8 cellular contexts compared by ENCODE assay signal in genomic region chr5:1800470-1801060, GRCh38. TPM values are rescaled to one million over a fixed set of nuclear protein-coding genes. Genes with fewer than 3 reads are reported as not detected.
DNase-seq lines count a peak whose midpoint lies in the region; ATAC-seq and TF ChIP-seq lines count a peak whose summit lies in the region.

No MANE protein-coding gene starts in this region.

- peaks cover 70% of the 10 kb centered on the region for H3K79me2 ChIP-seq in OCI-LY7 (ENCODE audit: insufficient read depth, low read depth, low read length)

- DNase-seq in OCI-LY7 (ENCODE audit: low spot score) (no peak), brain microvascular endothelial cell (no peak), kidney tubule cell (ENCODE audit: low spot score) (peak; percentile 25), stomach (no peak), NCI-H1694 treated with DMSO at 0.1 percent for 48 hours (lab: John Stamatoyannopoulos, UW) (no peak), NCI-H1048 (lab: John Stamatoyannopoulos, UW) (no peak)

- peak overlapping the region; percentile 84 for H3K9ac ChIP-seq in ES-I3 (ENCODE audit: low read depth, low read length)

- peaks cover 29% of the 10 kb centered on the region for H3K36me3 ChIP-seq in ES-I3 (ENCODE audit: insufficient read depth, low read length)
- peaks cover 64% of the 10 kb centered on the region for H3K36me3 ChIP-seq in OCI-LY7 (ENCODE audit: insufficient read depth, low read length)
- peaks cover 48% of the 10 kb centered on the region for H3K36me3 ChIP-seq in brain microvascular endothelial cell (replicated peaks)
- peaks cover 40 to 58% (median 58%) of the 10 kb centered on the region in 4 donors for H3K36me3 ChIP-seq in stomach

- H4K20me1 ChIP-seq in OCI-LY7 (ENCODE audit: insufficient read depth, low read length): peaks cover 5% of the 10 kb centered on the region; the same call in 1 of the 2 replicates

- TF ChIP-seq EP300 in stomach (IDR thresholded peaks at IDR 0.05): no peak

- BruUV-seq in OCI-LY7 (replicated peaks; lab: Mats Ljungman, UMichigan): no TSS peak

- H3K27me3 ChIP-seq in brain microvascular endothelial cell (replicated peaks): no peaks in the 10 kb centered on the region
- no peaks in the 10 kb centered on the region for H3K27me3 ChIP-seq in stomach

- no peak for TF ChIP-seq POLR2A in stomach (IDR thresholded peaks at IDR 0.05)

- ATAC-seq in HG02798 (IDR thresholded peaks at IDR 0.05; ENCODE audit: poor library complexity, unreplicated experiment): peak; percentile 1

- H3K9me3 ChIP-seq in ES-I3 (ENCODE audit: control insufficient read depth, insufficient read depth, low read length): no peaks in the 10 kb centered on the region
- no peaks in the 10 kb centered on the region for H3K9me3 ChIP-seq in OCI-LY7 (ENCODE audit: low read length)
- H3K9me3 ChIP-seq in stomach: no peaks in the 10 kb centered on the region

- peak overlapping the region; percentile 96 for H3K4me2 ChIP-seq in OCI-LY7 (ENCODE audit: low read length)

- POLR2A ChIA-PET in OCI-LY7 (lab: Charles Lee): interaction anchor here (0.5 to 1.6 kb wide), 5 partner anchors 8 to 83 kb away, joined by 3 to 7 read pairs (median 3); no protein-coding TSS in a partner anchor

- WGBS in stomach, 5 donors: 3 to 7% (median 5%) methylated on average over 20 of the region's 20 CpGs

- H3K4me1 ChIP-seq in ES-I3 (ENCODE audit: insufficient read depth, low read length) (no peaks in the 10 kb centered on the region), OCI-LY7 (ENCODE audit: insufficient read depth, low read length, poor library complexity, severe bottlenecking) (peaks cover 23% of the 10 kb centered on the region), stomach (peaks cover 18 to 69% (median 52%) of the 10 kb centered on the region in 4 donors)

- in situ Hi-C loops in brain microvascular endothelial cell (cut with HindIII; ENCODE audit: low pct_ligation_motif_present, low sequenced_read_pairs): no loop called here

- peak overlapping the region; percentile 33; the same call in 1 of the 2 replicates for H2AFZ ChIP-seq in OCI-LY7 (ENCODE audit: low read length)

- H3K9me2 ChIP-seq in OCI-LY7 (ENCODE audit: insufficient read depth, low read length): no peaks in the 10 kb centered on the region

- CTCF ChIA-PET in OCI-LY7 (lab: Charles Lee; ENCODE audit: unreplicated experiment): no interaction called here

- TF ChIP-seq CTCF in OCI-LY7 (conservative IDR thresholded peaks at IDR 0.05; ENCODE audit: low read length) (no peak), brain microvascular endothelial cell (IDR thresholded peaks at IDR 0.05; ENCODE audit: low read depth, low read length, missing control alignments) (no peak), stomach (IDR thresholded peaks at IDR 0.05) (no peak)

- intact Hi-C loops in OCI-LY7 (cut with micrococcal nuclease; ENCODE audit: unreplicated experiment): no loop called here
- intact Hi-C loops in stomach (cut with DNase I; ENCODE audit: low total_unique reads): no loop called here

- H3K4me3 ChIP-seq in OCI-LY7 (ENCODE audit: low read depth, low read length, poor library complexity, severe bottlenecking) (peak overlapping the region; percentile 87), brain microvascular endothelial cell (ENCODE audit: low read depth, low read length) (peak overlapping the region; percentile 93), stomach (peak overlapping the region; percentile 72 to 99 (median 88))

- H3K27ac ChIP-seq in OCI-LY7 (ENCODE audit: low read depth, low read length, poor library complexity, severe bottlenecking): peak overlapping the region; percentile 79
- H3K27ac ChIP-seq in brain microvascular endothelial cell: peak overlapping the region; percentile 98
- peak overlapping the region; percentile 84 to 93 (median 89) for H3K27ac ChIP-seq in stomach

RNA-seq across cellular contexts. Expression of gene NDUFS6, which starts 0.6 kb away (rescaled TPM):
- 41.5 and 52.7 TPM in 2 replicates for total RNA-seq in OCI-LY7 (2014; rRNA removed; shearing (Covaris generic))
- 52.2 and 58.7 TPM in 2 replicates for total RNA-seq in OCI-LY7 (2022)
- total RNA-seq in stomach: 10 to 100 TPM in 4 of 5 donors, not detected in 1; 12.8 to 86.0 (median 39.7) TPM
- 10 to 100 TPM; 92.6 to 95.0 (median 93.3) TPM for polyA plus RNA-seq in stomach

RNA-seq across cellular contexts. Expression of gene MRPL36, which starts 0.9 kb away (rescaled TPM):
- total RNA-seq in OCI-LY7 (2014; rRNA removed; shearing (Covaris generic)): 82.5 and 91.7 TPM in 2 replicates
- total RNA-seq in OCI-LY7 (2022) (78.6 and 93.8 TPM in 2 replicates), stomach (10 to 100 TPM in 4 of 5 donors, 1 to 10 TPM in 1; 4.9 to 96.9 (median 26.7) TPM)
- polyA plus RNA-seq in stomach: 100 to 1,000 TPM in 1 of 3 donors, 10 to 100 TPM in 2; 67.4 to 101 (median 90.0) TPM
